ENCODE assay signal across 21 cellular contexts in the genomic region with DNA sequence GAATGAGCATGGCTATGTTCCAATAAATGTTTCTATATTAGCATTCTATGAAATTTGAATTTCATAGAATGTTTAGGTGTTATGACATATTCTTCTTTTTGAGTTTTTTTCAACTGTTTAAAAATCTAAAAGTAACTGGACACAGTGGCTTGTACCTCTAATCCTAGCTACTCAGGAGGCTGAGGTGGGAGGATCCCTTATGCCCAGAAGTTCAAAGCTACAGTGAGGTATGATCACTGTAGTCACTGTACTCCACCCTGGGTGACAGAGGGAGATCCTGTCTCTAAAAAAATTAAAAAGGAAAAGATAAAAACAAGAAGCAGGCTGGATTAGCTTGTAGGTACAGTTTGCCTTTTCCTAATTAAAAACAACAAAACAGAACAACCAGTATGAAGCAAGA.
A peak's percentile ranks its signal among the peaks of the same experiment; 100 is the strongest.
DNase-seq lines count a peak whose midpoint lies in the region; ATAC-seq lines count a peak whose summit lies in the region.
"Had no signal": no experiment of that assay in that cellular context is flagged by ENCODE, and none has a peak within 500 bp of the region (broad histone marks: within the 10 kb centered on the region; RNA-seq: fewer than 3 reads in every experiment).

No MANE protein-coding gene starts in this region.

- no peak overlapping the region for H3K4me3 ChIP-seq in CD8-positive, alpha-beta memory T cell (ENCODE audit: low read length)
- H3K4me3 ChIP-seq: heart left ventricle, left lung had no signal

- H3K9me3 ChIP-seq in CD8-positive, alpha-beta memory T cell (ENCODE audit: low read length), result no peaks in the 10 kb centered on the region
- H3K9me3 ChIP-seq: heart left ventricle, left lung had no signal

- DNase-seq in T-helper 1 cell, result no peak
- DNase-seq in CD8-positive, alpha-beta memory T cell, result no peak
- DNase-seq in T-cell, result no peak
- no peak for DNase-seq in memory B cell (ENCODE audit: low spot score in 2 of 2)
- no peak for DNase-seq in iPS-NIHi11 (ENCODE audit: low spot score)
- DNase-seq in AML-193 (lab: John Stamatoyannopoulos, UW), result no peak
- no peak for DNase-seq in NCI-H146 (lab: John Stamatoyannopoulos, UW)
- DNase-seq: 8988T; activated CD4-positive, CD25-positive, alpha-beta regulatory T cell; heart left ventricle; left lung; NCI-H1417 treated with DMSO at 0.1 percent for 48 hours; NCI-H2171 treated with DMSO at 0.1 percent for 48 hours; NCI-H526; Right ventricle myocardium superior; stimulated activated CD4-positive, alpha-beta T cell treated with anti-CD3 and anti-CD28 coated beads, Interleukin-12 subunit alpha, Interleukin-12 subunit beta, amount 100 ng/mL, for 4 hours; substantia nigra had no signal

- POLR2A ChIA-PET in CD8-positive, alpha-beta memory T cell (lab: Charles Lee), result no interaction called here
- POLR2A ChIA-PET in T-cell (lab: Charles Lee), result interaction anchor here (0.5 to 1.8 kb wide), 8 partner anchors 8 to 126 kb away, joined by 3 to 5 read pairs (median 4); no protein-coding TSS in a partner anchor

- no peaks in the 10 kb centered on the region for H3K36me3 ChIP-seq in CD8-positive, alpha-beta memory T cell (ENCODE audit: insufficient read depth, low read length)
- H3K36me3 ChIP-seq: heart left ventricle, left lung had no signal

- peaks cover 44% of the 10 kb centered on the region for H3K4me1 ChIP-seq in CD8-positive, alpha-beta memory T cell (ENCODE audit: insufficient read depth, low read length)

- H3K27ac Mint-ChIP-seq in T-helper 1 cell treated with Interleukin-12 subunit alpha and Interleukin-12 subunit beta and Interleukin-4 antibody, amounts not matched to agents 30 μg/mL and 1 μg/mL, for 36 hours, result peak overlapping the region; percentile 22
- H3K27ac Mint-ChIP-seq in CD8-positive, alpha-beta memory T cell, result peak overlapping the region in 5 of 8 donors; percentile 36 to 95 (median 57)
- H3K27ac Mint-ChIP-seq in T-cell (peak overlapping the region; percentile 75 to 88), memory B cell (peak overlapping the region; percentile 43)
- H3K27ac Mint-ChIP-seq: dendritic cell treated with granulocyte-macrophage colony-stimulating factor and Interleukin-4, amounts not matched to agents 40 ng/mL and 50 ng/mL, for 4 days had no signal

- ATAC-seq in T-cell (replicated peaks in 1 of 4) (no peak), memory B cell (ENCODE audit: low read depth) (no peak)
- ATAC-seq: heart left ventricle, left lung had no signal

- no peak overlapping the region for H3K27ac ChIP-seq in CD8-positive, alpha-beta memory T cell (ENCODE audit: low read depth, low read length)
- H3K27ac ChIP-seq: HL-60, left lung had no signal

- no peaks in the 10 kb centered on the region for H3K9me3 Mint-ChIP-seq in T-helper 1 cell treated with Interleukin-12 subunit alpha and Interleukin-12 subunit beta and Interleukin-4 antibody, amounts not matched to agents 30 μg/mL and 1 μg/mL, for 36 hours
- no peaks in the 10 kb centered on the region for H3K9me3 Mint-ChIP-seq in CD8-positive, alpha-beta memory T cell
- no peaks in the 10 kb centered on the region for H3K9me3 Mint-ChIP-seq in T-cell
- no peaks in the 10 kb centered on the region for H3K9me3 Mint-ChIP-seq in memory B cell
- H3K9me3 Mint-ChIP-seq: activated T-helper 2 cell treated with anti-CD3 and anti-CD28 coated beads, Interferon-gamma antibody, Interleukin-2, Interleukin-4, amounts not matched to agents 10 μg/mL and 5 μg/mL and 100 μg/mL, durations not matched to agents 14 hours and 24 hours and 36 hours; dendritic cell treated with granulocyte-macrophage colony-stimulating factor and Interleukin-4, amounts not matched to agents 40 ng/mL and 50 ng/mL, for 4 days had no signal

- peaks cover 9% of the 10 kb centered on the region for H3K36me3 Mint-ChIP-seq in T-helper 1 cell treated with Interleukin-12 subunit alpha and Interleukin-12 subunit beta and Interleukin-4 antibody, amounts not matched to agents 30 μg/mL and 1 μg/mL, for 36 hours (ENCODE audit: low read depth)
- H3K36me3 Mint-ChIP-seq in CD8-positive, alpha-beta memory T cell, result peaks cover 0 to 10% (median 3%) of the 10 kb centered on the region in 3 donors
- H3K36me3 Mint-ChIP-seq in T-cell (peaks cover 15% of the 10 kb centered on the region), memory B cell (peaks cover 7% of the 10 kb centered on the region)

- H3K4me1 Mint-ChIP-seq in T-helper 1 cell treated with Interleukin-12 subunit alpha and Interleukin-12 subunit beta and Interleukin-4 antibody, amounts not matched to agents 30 μg/mL and 1 μg/mL, for 36 hours (ENCODE audit: low read depth), result peaks cover 39% of the 10 kb centered on the region
- peaks cover 55 to 79% (median 69%) of the 10 kb centered on the region in 3 donors for H3K4me1 Mint-ChIP-seq in CD8-positive, alpha-beta memory T cell
- peaks cover 55 to 74% (median 66%) of the 10 kb centered on the region in 3 donors for H3K4me1 Mint-ChIP-seq in T-cell
- H3K4me1 Mint-ChIP-seq in memory B cell, result peaks cover 33% of the 10 kb centered on the region

- H3K27me3 ChIP-seq in CD8-positive, alpha-beta memory T cell (ENCODE audit: insufficient read depth, low read length, poor library complexity, severe bottlenecking), result no peaks in the 10 kb centered on the region
- H3K27me3 ChIP-seq: heart left ventricle, left lung had no signal

- no peak overlapping the region for H3K4me3 Mint-ChIP-seq in T-helper 1 cell treated with Interleukin-12 subunit alpha and Interleukin-12 subunit beta and Interleukin-4 antibody, amounts not matched to agents 30 μg/mL and 1 μg/mL, for 36 hours
- peak overlapping the region in 1 of 7 donors; percentile 51 for H3K4me3 Mint-ChIP-seq in CD8-positive, alpha-beta memory T cell
- H3K4me3 Mint-ChIP-seq in T-cell (peak overlapping the region in 1 of 3 donors; percentile 28), memory B cell (no peak overlapping the region)
- H3K4me3 Mint-ChIP-seq: dendritic cell treated with granulocyte-macrophage colony-stimulating factor and Interleukin-4, amounts not matched to agents 40 ng/mL and 50 ng/mL, for 4 days had no signal

- CTCF ChIA-PET in CD8-positive, alpha-beta memory T cell (lab: Charles Lee), result interaction anchor here (0.8 kb wide), 1 partner anchor 11 kb away, joined by 3 read pairs; no protein-coding TSS in a partner anchor
- CTCF ChIA-PET in T-cell (lab: Charles Lee), result interaction anchor here in 1 of 2 donors (1.6 kb wide), 1 partner anchor 11 kb away, joined by 3 read pairs; no protein-coding TSS in a partner anchor

- no peaks in the 10 kb centered on the region for H3K27me3 Mint-ChIP-seq in T-helper 1 cell treated with Interleukin-12 subunit alpha and Interleukin-12 subunit beta and Interleukin-4 antibody, amounts not matched to agents 30 μg/mL and 1 μg/mL, for 36 hours (ENCODE audit: low read depth)
- H3K27me3 Mint-ChIP-seq in CD8-positive, alpha-beta memory T cell, result no peaks in the 10 kb centered on the region
- H3K27me3 Mint-ChIP-seq in T-cell (no peaks in the 10 kb centered on the region), memory B cell (no peaks in the 10 kb centered on the region)
- H3K27me3 Mint-ChIP-seq: dendritic cell treated with granulocyte-macrophage colony-stimulating factor and Interleukin-4, amounts not matched to agents 40 ng/mL and 50 ng/mL, for 4 days had no signal

Comparison
In these comparisons a context has a peak if more than half of its experiments do, and no peak if none do; other contexts are left out.
1. H3K27ac Mint-ChIP-seq: peak in every context shown above with its lines; median percentile 82 in T-cell; 57 in CD8-positive, alpha-beta memory T cell; 43 in memory B cell; 22 in T-helper 1 cell treated with Interleukin-12 subunit alpha and Interleukin-12 subunit beta and Interleukin-4 antibody, amounts not matched to agents 30 μg/mL and 1 μg/mL, for 36 hours.